In genomic region chr1:9691108-9691445, GRCh38 we compare ENCODE assay signal across 9 cellular contexts. TPM values are rescaled to one million over a fixed set of nuclear protein-coding genes. Genes with fewer than 3 reads are reported as not detected.
DNase-seq lines count a peak whose midpoint lies in the region; ATAC-seq and TF ChIP-seq lines count a peak whose summit lies in the region.
"Had no signal": no experiment of that assay in that cellular context is flagged by ENCODE, and none has a peak within 500 bp of the region (broad histone marks: within the 10 kb centered on the region; RNA-seq: fewer than 3 reads in every experiment).

No MANE protein-coding gene starts in this region.

- POLR2A ChIA-PET in activated B cell treated with CpG ODN at 0.5 μM for 24 hours (lab: Charles Lee), result interaction anchor here (1.6 to 10.0 kb wide), 3 partner anchors 12 to 63 kb away, joined by 5 to 126 read pairs (median 100); partner anchors contain the start of gene PIK3CD

- H3K4me1 Mint-ChIP-seq in activated B cell treated with CpG ODN at 0.5 μM for 24 hours (peaks cover 58% of the 10 kb centered on the region), progenitor cell of endocrine pancreas (ENCODE audit: low read depth) (peaks cover 8% of the 10 kb centered on the region)

- intact Hi-C loops in activated B cell treated with CpG ODN at 0.5 μM for 24 hours (cut with micrococcal nuclease), result no loop called here

- no peak for TF ChIP-seq CTCF in activated B cell treated with CpG ODN at 0.5 μM for 24 hours (IDR thresholded peaks at IDR 0.05)
- no peak for TF ChIP-seq CTCF in progenitor cell of endocrine pancreas (IDR thresholded peaks at IDR 0.05; ENCODE audit: unreplicated experiment)

- no peaks in the 10 kb centered on the region for H3K27me3 Mint-ChIP-seq in activated B cell treated with CpG ODN at 0.5 μM for 24 hours
- peaks cover 34% of the 10 kb centered on the region for H3K27me3 Mint-ChIP-seq in progenitor cell of endocrine pancreas

- H3K36me3 Mint-ChIP-seq in activated B cell treated with CpG ODN at 0.5 μM for 24 hours (ENCODE audit: low read depth), result peaks cover 48% of the 10 kb centered on the region
- H3K36me3 Mint-ChIP-seq in progenitor cell of endocrine pancreas (ENCODE audit: insufficient read depth), result peaks cover 3% of the 10 kb centered on the region

- H3K4me3 Mint-ChIP-seq in activated B cell treated with CpG ODN at 0.5 μM for 24 hours (peak overlapping the region; percentile 32), progenitor cell of endocrine pancreas (ENCODE audit: low read depth) (no peak overlapping the region)

- H3K9me3 Mint-ChIP-seq in activated B cell treated with CpG ODN at 0.5 μM for 24 hours, result no peaks in the 10 kb centered on the region
- H3K9me3 Mint-ChIP-seq in progenitor cell of endocrine pancreas (ENCODE audit: low read depth), result no peaks in the 10 kb centered on the region

- DNase-seq in A172 (ENCODE audit: low spot score), result peak; percentile 23
- peak; percentile 82 for DNase-seq in Daoy (ENCODE audit: low read depth)
- no peak for DNase-seq in activated B cell treated with CpG ODN at 0.5 μM for 24 hours
- peak; percentile 84 for DNase-seq in glomerular visceral epithelial cell (ENCODE audit: extremely low spot score)
- DNase-seq in NCI-H2227 (lab: John Stamatoyannopoulos, UW; ENCODE audit: unreplicated experiment), result no peak
- no peak for DNase-seq in ureter (ENCODE audit: low spot score)
- no peak for DNase-seq in progenitor cell of endocrine pancreas (ENCODE audit: low spot score, unreplicated experiment)
- DNase-seq: stimulated activated CD4-positive, alpha-beta T cell treated with anti-CD3 and anti-CD28 coated beads, Interleukin-2, amount 100 ng/mL, for 48 hours had no signal

- CTCF ChIA-PET in activated B cell treated with CpG ODN at 0.5 μM for 24 hours (lab: Charles Lee), result interaction anchor here (1.0 to 2.5 kb wide), 4 partner anchors 24 to 75 kb away, joined by 3 to 9 read pairs (median 3); no protein-coding TSS in a partner anchor

- H3K27ac Mint-ChIP-seq in activated B cell treated with CpG ODN at 0.5 μM for 24 hours, result peak overlapping the region; percentile 82
- no peak overlapping the region for H3K27ac Mint-ChIP-seq in progenitor cell of endocrine pancreas

- ATAC-seq in activated B cell treated with CpG ODN at 0.5 μM for 24 hours (ENCODE audit: low read depth) (no peak), GM18861 (IDR thresholded peaks at IDR 0.05; ENCODE audit: unreplicated experiment) (no peak)

RNA-seq across cellular contexts. Expression of gene PIK3CD, which starts 39.5 kb away (rescaled TPM):
- total RNA-seq in A172 (2014; rRNA removed; shearing (Covaris generic)), result 4.3 and 5.6 TPM in 2 replicates
- total RNA-seq in Daoy (2014; rRNA removed; shearing (Covaris generic)), result 10.4 and 11.1 TPM in 2 replicates
- total RNA-seq in activated B cell treated with CpG ODN at 0.5 μM for 24 hours (238 and 265 TPM in 2 replicates), ureter (7.7 TPM), progenitor cell of endocrine pancreas (13.7 and 15.7 TPM in 2 replicates)

Comparison
In these comparisons a context has a peak if more than half of its experiments do, and no peak if none do; other contexts are left out.
1. DNase-seq: peak in A172 (single experiment), Daoy (single experiment) and glomerular visceral epithelial cell (single experiment); none in activated B cell treated with CpG ODN at 0.5 μM for 24 hours (single experiment), NCI-H2227 (single experiment), ureter (single experiment) and progenitor cell of endocrine pancreas (single experiment).
2. RNA of gene PIK3CD, which starts 39.5 kb away (total RNA-seq): 238 to 265 TPM in activated B cell treated with CpG ODN at 0.5 μM for 24 hours; 13.7 to 15.7 TPM in progenitor cell of endocrine pancreas, 10.4 to 11.1 TPM in Daoy, 7.7 TPM in ureter (single experiment) and 4.3 to 5.6 TPM in A172; every median in the first group is over 10 times any median in the second.